Comparison of ENCODE assay signal across 25 cellular contexts in the genomic region with DNA sequence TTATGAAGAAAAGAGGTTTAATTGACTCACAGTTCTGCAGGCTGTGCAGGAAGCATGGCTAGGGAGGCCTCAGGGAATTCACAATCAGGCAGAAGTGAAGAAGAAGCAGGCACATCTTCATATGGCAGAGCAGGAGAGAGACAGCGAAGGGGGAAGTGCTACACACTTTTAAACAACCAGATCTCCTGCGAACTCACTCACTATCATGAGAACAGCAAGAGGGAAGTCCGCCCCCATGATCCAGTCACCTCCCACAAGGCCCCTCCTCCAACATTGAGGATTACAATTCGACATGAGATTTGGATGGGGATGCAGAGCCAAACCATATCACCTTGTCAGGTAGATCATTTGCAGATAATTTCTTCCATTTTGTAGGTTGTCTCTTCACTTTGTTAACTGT.
"Had no signal": no experiment of that assay in that cellular context is flagged by ENCODE, and none has a peak within 500 bp of the region (broad histone marks: within the 10 kb centered on the region; RNA-seq: fewer than 3 reads in every experiment).

No MANE protein-coding gene starts in this region.

- H3K27me3 ChIP-seq: SJCRH30 had no signal

- H3K4me1 Mint-ChIP-seq: activated CD4-positive, alpha-beta T cell treated with anti-CD3 and anti-CD28 coated beads, Interleukin-2, amount 10 ng/mL, durations not matched to agents 7 days and 5 days; activated naive CD4-positive, alpha-beta T cell treated with anti-CD3 and anti-CD28 coated beads, Interleukin-2, amount 10 ng/mL, durations not matched to agents 7 days and 5 days; activated naive CD8-positive, alpha-beta T cell treated with anti-CD3 and anti-CD28 coated beads for 36 hours had no signal

- H3K9me3 Mint-ChIP-seq: activated CD4-positive, alpha-beta T cell treated with anti-CD3 and anti-CD28 coated beads, Interleukin-2, amount 10 ng/mL, durations not matched to agents 7 days and 5 days; activated naive CD8-positive, alpha-beta T cell treated with anti-CD3 and anti-CD28 coated beads for 36 hours had no signal

- H3K27ac Mint-ChIP-seq: activated CD4-positive, alpha-beta memory T cell treated with anti-CD3 and anti-CD28 coated beads for 36 hours; activated CD4-positive, alpha-beta T cell treated with anti-CD3 and anti-CD28 coated beads, Interleukin-2, amount 10 ng/mL, durations not matched to agents 7 days and 5 days; activated naive CD8-positive, alpha-beta T cell treated with anti-CD3 and anti-CD28 coated beads for 36 hours; activated T-cell treated with anti-CD3 and anti-CD28 coated beads, Interleukin-2, amount 50 U/mL, for 72 hours; activated T-helper 2 cell treated with anti-CD3 and anti-CD28 coated beads, Interferon-gamma antibody, Interleukin-2, Interleukin-4, amounts not matched to agents 10 μg/mL and 5 μg/mL and 100 μg/mL, durations not matched to agents 14 hours and 24 hours and 36 hours; T-helper 1 cell treated with Interleukin-12 subunit alpha and Interleukin-12 subunit beta and Interleukin-4 antibody, amounts not matched to agents 30 μg/mL and 1 μg/mL, for 36 hours had no signal

- FAIRE-seq: colon, TTC549 had no signal

- DNase-seq: activated CD4-positive, alpha-beta memory T cell treated with anti-CD3 and anti-CD28 coated beads for 36 hours; activated CD4-positive, alpha-beta T cell treated with anti-CD3 and anti-CD28 coated beads, Interleukin-2, amount 10 ng/mL, durations not matched to agents 7 days and 5 days; activated CD4-positive, CD25-positive, alpha-beta regulatory T cell; activated gamma-delta T cell treated with Interleukin-2 at 50 U/mL for 16 hours; activated naive CD4-positive, alpha-beta T cell treated with anti-CD3 and anti-CD28 coated beads, Interleukin-2, amount 10 ng/mL, durations not matched to agents 7 days and 5 days; activated naive CD8-positive, alpha-beta T cell treated with anti-CD3 and anti-CD28 coated beads for 36 hours; activated T-cell treated with anti-CD3 and anti-CD28 coated beads for 4 hours; activated T-cell treated with anti-CD3 and anti-CD28 coated beads, Interleukin-2, amount 50 U/mL, for 72 hours; cerebellar nuclear complex; Kasumi-1; NCI-H1105 treated with DMSO at 0.1 percent for 48 hours; NCI-H1436 treated with DMSO at 0.1 percent for 48 hours; NCI-H2029; NCI-H2107; NCI-H2171 treated with DMSO at 0.1 percent for 48 hours; NCI-H226; NCI-H526; NCI-H82; Right ventricle myocardium superior; SJCRH30 had no signal

- ATAC-seq: activated T-cell treated with anti-CD3 and anti-CD28 coated beads, Interleukin-2, amount 50 U/mL, for 72 hours had no signal

- H3K4me3 ChIP-seq: SJCRH30 had no signal

- H3K27ac ChIP-seq: RWPE1, SJCRH30 had no signal

- H3K36me3 Mint-ChIP-seq: activated CD4-positive, alpha-beta memory T cell treated with anti-CD3 and anti-CD28 coated beads for 36 hours; activated naive CD4-positive, alpha-beta T cell treated with anti-CD3 and anti-CD28 coated beads, Interleukin-2, amount 10 ng/mL, durations not matched to agents 7 days and 5 days; activated naive CD8-positive, alpha-beta T cell treated with anti-CD3 and anti-CD28 coated beads for 36 hours had no signal

- H3K27me3 Mint-ChIP-seq: activated CD4-positive, alpha-beta memory T cell treated with anti-CD3 and anti-CD28 coated beads for 36 hours; activated CD4-positive, alpha-beta T cell treated with anti-CD3 and anti-CD28 coated beads, Interleukin-2, amount 10 ng/mL, durations not matched to agents 7 days and 5 days; activated naive CD4-positive, alpha-beta T cell treated with anti-CD3 and anti-CD28 coated beads, Interleukin-2, amount 10 ng/mL, durations not matched to agents 7 days and 5 days; activated naive CD8-positive, alpha-beta T cell treated with anti-CD3 and anti-CD28 coated beads for 36 hours had no signal

- H3K4me3 Mint-ChIP-seq: activated CD4-positive, alpha-beta memory T cell treated with anti-CD3 and anti-CD28 coated beads for 36 hours; activated CD4-positive, alpha-beta T cell treated with anti-CD3 and anti-CD28 coated beads, Interleukin-2, amount 10 ng/mL, durations not matched to agents 7 days and 5 days; activated naive CD4-positive, alpha-beta T cell treated with anti-CD3 and anti-CD28 coated beads, Interleukin-2, amount 10 ng/mL, durations not matched to agents 7 days and 5 days; activated naive CD8-positive, alpha-beta T cell treated with anti-CD3 and anti-CD28 coated beads for 36 hours; activated T-cell treated with anti-CD3 and anti-CD28 coated beads, Interleukin-2, amount 50 U/mL, for 72 hours; T-helper 1 cell treated with Interleukin-12 subunit alpha and Interleukin-12 subunit beta and Interleukin-4 antibody, amounts not matched to agents 30 μg/mL and 1 μg/mL, for 36 hours had no signal

- H3K9me3 ChIP-seq: SJCRH30 had no signal

- H3K36me3 ChIP-seq: SJCRH30 had no signal
